ENCODE assay signal across 8 cellular contexts in genomic region chr3:62665627-62666433, GRCh38.
DNase-seq lines count a peak whose midpoint lies in the region; ATAC-seq and TF ChIP-seq lines count a peak whose summit lies in the region.

No MANE protein-coding gene starts in this region.

- no peak overlapping the region for H3K4me3 ChIP-seq in lower lobe of right lung
- H3K4me3 ChIP-seq in vagina, result no peak overlapping the region

- TF ChIP-seq CTCF in lower lobe of right lung (IDR thresholded peaks at IDR 0.05), result peak; percentile 52
- peak in 2 of 3 experiments; percentile 36 to 38 for TF ChIP-seq CTCF in vagina (IDR thresholded peaks at IDR 0.05)

- intact Hi-C loops in activated naive CD4-positive, alpha-beta T cell treated with anti-CD3 and anti-CD28 coated beads for 36 hours (cut with micrococcal nuclease), result loop anchor here (1.0 kb wide), 1 partner anchor 562 kb away; no protein-coding TSS in a partner anchor
- intact Hi-C loops in lower lobe of right lung (cut with DNase I) (no loop called here), vagina (cut with DNase I) (no loop called here)

- no peaks in the 10 kb centered on the region for H3K27me3 ChIP-seq in lower lobe of right lung (ENCODE audit: low read depth)
- no peaks in the 10 kb centered on the region for H3K27me3 ChIP-seq in vagina

- H3K9me3 ChIP-seq in lower lobe of right lung (no peaks in the 10 kb centered on the region), vagina (no peaks in the 10 kb centered on the region)

- H3K27ac Mint-ChIP-seq in activated naive CD4-positive, alpha-beta T cell treated with anti-CD3 and anti-CD28 coated beads for 36 hours, result no peak overlapping the region

- H3K4me1 ChIP-seq in lower lobe of right lung, result no peaks in the 10 kb centered on the region
- H3K4me1 ChIP-seq in vagina, result no peaks in the 10 kb centered on the region

- H3K36me3 Mint-ChIP-seq in activated naive CD4-positive, alpha-beta T cell treated with anti-CD3 and anti-CD28 coated beads for 36 hours (ENCODE audit: low read depth), result no peaks in the 10 kb centered on the region

- H3K9me3 Mint-ChIP-seq in activated naive CD4-positive, alpha-beta T cell treated with anti-CD3 and anti-CD28 coated beads for 36 hours, result no peaks in the 10 kb centered on the region

- CTCF ChIA-PET in activated naive CD4-positive, alpha-beta T cell treated with anti-CD3 and anti-CD28 coated beads for 36 hours (lab: Charles Lee), result interaction anchor here (1.4 kb wide), 1 partner anchor 566 kb away, joined by 4 read pairs; no protein-coding TSS in a partner anchor

- H3K36me3 ChIP-seq in lower lobe of right lung, result no peaks in the 10 kb centered on the region
- no peaks in the 10 kb centered on the region for H3K36me3 ChIP-seq in vagina

- TF ChIP-seq POLR2A in vagina (IDR thresholded peaks at IDR 0.05), result no peak

- H3K27ac ChIP-seq in lower lobe of right lung (no peak overlapping the region), vagina (no peak overlapping the region)

- ATAC-seq in GM21717 (IDR thresholded peaks at IDR 0.05; ENCODE audit: unreplicated experiment) (peak; percentile 88), lower lobe of right lung (peak; percentile 79 to 82)

- peaks cover 7% of the 10 kb centered on the region for H3K27me3 Mint-ChIP-seq in activated naive CD4-positive, alpha-beta T cell treated with anti-CD3 and anti-CD28 coated beads for 36 hours (ENCODE audit: low read depth)

- peak; percentile 59 for DNase-seq in activated naive CD4-positive, alpha-beta T cell treated with anti-CD3 and anti-CD28 coated beads for 36 hours
- no peak for DNase-seq in activated naive CD4-positive, alpha-beta T cell treated with anti-CD3 and anti-CD28 coated beads, Interleukin-2, amount 50 U/mL, for 16 hours
- DNase-seq in HuH-7 (ENCODE audit: low spot score), result peak; percentile 24
- DNase-seq in RPMI8226, result peak; percentile 58
- DNase-seq in dermis microvascular lymphatic vessel endothelial cell (ENCODE audit: low read depth in 2 of 2), result peak; percentile 2 to 41
- DNase-seq in lower lobe of right lung, result peak; percentile 54
- DNase-seq in vagina (ENCODE audit: extremely low spot score in 2 of 2), result no peak

- no peak overlapping the region for H3K4me3 Mint-ChIP-seq in activated naive CD4-positive, alpha-beta T cell treated with anti-CD3 and anti-CD28 coated beads for 36 hours

- no peaks in the 10 kb centered on the region for H3K4me1 Mint-ChIP-seq in activated naive CD4-positive, alpha-beta T cell treated with anti-CD3 and anti-CD28 coated beads for 36 hours (ENCODE audit: low read depth)

Comparison
In these comparisons a context has a peak if more than half of its experiments do, and no peak if none do; other contexts are left out.
1. DNase-seq: peak in activated naive CD4-positive, alpha-beta T cell treated with anti-CD3 and anti-CD28 coated beads for 36 hours (single experiment), HuH-7 (single experiment), RPMI8226 (single experiment), dermis microvascular lymphatic vessel endothelial cell (2 of 2) and lower lobe of right lung (single experiment); none in activated naive CD4-positive, alpha-beta T cell treated with anti-CD3 and anti-CD28 coated beads, Interleukin-2, amount 50 U/mL, for 16 hours (single experiment) and vagina (0 of 2).